ENCODE assay signal across 17 cellular contexts in the genomic region with DNA sequence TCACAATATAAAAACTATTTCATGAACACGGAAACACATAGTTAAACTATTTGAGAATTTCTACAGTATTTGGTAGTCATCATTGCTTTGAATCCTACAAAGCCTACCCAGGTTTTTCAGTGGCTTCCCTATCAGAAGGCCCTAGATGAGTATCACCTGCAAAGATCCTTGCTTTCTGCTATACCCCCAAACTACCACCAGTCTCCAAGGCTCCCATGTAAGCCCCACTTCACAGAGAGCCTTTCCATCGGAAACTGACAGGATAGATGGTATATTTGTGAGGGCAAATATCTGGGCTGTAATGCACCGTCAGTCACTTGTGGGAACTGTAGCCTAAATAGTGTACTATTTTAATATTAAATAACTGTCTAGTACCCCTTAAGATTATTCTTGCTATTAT.
"Had no signal": no experiment of that assay in that cellular context is flagged by ENCODE, and none has a peak within 500 bp of the region (broad histone marks: within the 10 kb centered on the region; RNA-seq: fewer than 3 reads in every experiment).

No MANE protein-coding gene starts in this region.

- H3K4me3 ChIP-seq: breast epithelium, left ventricle myocardium inferior, suprapubic skin had no signal

- H3K9me3 ChIP-seq: breast epithelium, suprapubic skin had no signal

- H3K27me3 Mint-ChIP-seq: activated CD4-positive, alpha-beta memory T cell treated with anti-CD3 and anti-CD28 coated beads, Interleukin-2, amount 10 ng/mL, durations not matched to agents 7 days and 5 days; activated naive CD8-positive, alpha-beta T cell treated with anti-CD3 and anti-CD28 coated beads, Interleukin-2, amount 10 ng/mL, durations not matched to agents 7 days and 5 days; memory B cell; type B pancreatic cell had no signal

- H3K27ac Mint-ChIP-seq: activated CD4-positive, alpha-beta memory T cell treated with anti-CD3 and anti-CD28 coated beads, Interleukin-2, amount 10 ng/mL, durations not matched to agents 7 days and 5 days; activated naive CD8-positive, alpha-beta T cell treated with anti-CD3 and anti-CD28 coated beads, Interleukin-2, amount 10 ng/mL, durations not matched to agents 7 days and 5 days; activated T-cell treated with anti-CD3 and anti-CD28 coated beads, Interleukin-2, amount 50 U/mL, for 72 hours; memory B cell; nephron; type B pancreatic cell had no signal

- H3K4me1 Mint-ChIP-seq: activated CD4-positive, alpha-beta memory T cell treated with anti-CD3 and anti-CD28 coated beads, Interleukin-2, amount 10 ng/mL, durations not matched to agents 7 days and 5 days; activated naive CD8-positive, alpha-beta T cell treated with anti-CD3 and anti-CD28 coated beads, Interleukin-2, amount 10 ng/mL, durations not matched to agents 7 days and 5 days; memory B cell had no signal

- DNase-seq: activated CD4-positive, alpha-beta memory T cell treated with anti-CD3 and anti-CD28 coated beads, Interleukin-2, amount 10 ng/mL, durations not matched to agents 7 days and 5 days; activated CD4-positive, alpha-beta T cell treated with anti-CD3 and anti-CD28 coated beads for 1 hour; activated naive CD8-positive, alpha-beta T cell treated with anti-CD3 and anti-CD28 coated beads, Interleukin-2, amount 10 ng/mL, durations not matched to agents 7 days and 5 days; activated T-cell treated with anti-CD3 and anti-CD28 coated beads, Interleukin-2, amount 50 U/mL, for 72 hours; anterior cingulate cortex; foreskin keratinocyte; kidney; left ventricle myocardium inferior; stimulated activated CD4-positive, alpha-beta T cell treated with anti-CD3 and anti-CD28 coated beads, Interleukin-2, amount 100 ng/mL, for 48 hours; stimulated activated CD8-positive, alpha-beta memory T cell treated with anti-CD3 and anti-CD28 coated beads, Interleukin-4, amount 100 ng/mL, for 48 hours; stimulated activated naive CD8-positive, alpha-beta T cell treated with anti-CD3 and anti-CD28 coated beads, Interleukin-15, Interleukin-2, amounts not matched to agents 100 U/mL and 50 U/mL, for 24 hours; T-helper 9 cell had no signal

- H3K36me3 ChIP-seq: breast epithelium, left ventricle myocardium inferior, suprapubic skin had no signal

- H3K27me3 ChIP-seq: breast epithelium, foreskin keratinocyte, suprapubic skin had no signal

- ATAC-seq: activated T-cell treated with anti-CD3 and anti-CD28 coated beads, Interleukin-2, amount 50 U/mL, for 72 hours; foreskin keratinocyte; stimulated activated naive CD8-positive, alpha-beta T cell treated with anti-CD3 and anti-CD28 coated beads, Interleukin-15, Interleukin-2, amounts not matched to agents 100 U/mL and 50 U/mL, for 24 hours had no signal

- H3K4me1 ChIP-seq: breast epithelium, foreskin keratinocyte, left ventricle myocardium inferior, suprapubic skin had no signal

- H3K9me3 Mint-ChIP-seq: nephron, type B pancreatic cell had no signal

- H3K4me3 Mint-ChIP-seq: activated CD4-positive, alpha-beta memory T cell treated with anti-CD3 and anti-CD28 coated beads, Interleukin-2, amount 10 ng/mL, durations not matched to agents 7 days and 5 days; activated naive CD8-positive, alpha-beta T cell treated with anti-CD3 and anti-CD28 coated beads, Interleukin-2, amount 10 ng/mL, durations not matched to agents 7 days and 5 days; activated T-cell treated with anti-CD3 and anti-CD28 coated beads, Interleukin-2, amount 50 U/mL, for 72 hours; memory B cell; nephron; type B pancreatic cell had no signal

- H3K27ac ChIP-seq: breast epithelium, foreskin keratinocyte, left ventricle myocardium inferior, suprapubic skin had no signal

- H3K36me3 Mint-ChIP-seq: activated naive CD8-positive, alpha-beta T cell treated with anti-CD3 and anti-CD28 coated beads, Interleukin-2, amount 10 ng/mL, durations not matched to agents 7 days and 5 days; memory B cell; type B pancreatic cell had no signal
